Comparison of ENCODE assay signal across 6 cellular contexts in genomic region chr5:143466632-143467031, GRCh38.
"Had no signal": no experiment of that assay in that cellular context is flagged by ENCODE, and none has a peak within 500 bp of the region (broad histone marks: within the 10 kb centered on the region; RNA-seq: fewer than 3 reads in every experiment).

No MANE protein-coding gene starts in this region.

- DNase-seq: IMR-90, KBM-7, KG1 had no signal

- FAIRE-seq: HTR-8/SVneo, K562 had no signal

- H3K4me3 ChIP-seq: K562 had no signal

- ATAC-seq: K562 had no signal

- H3K27ac ChIP-seq: HL-60 had no signal
